Comparison of ENCODE assay signal across 10 cellular contexts in the genomic region with DNA sequence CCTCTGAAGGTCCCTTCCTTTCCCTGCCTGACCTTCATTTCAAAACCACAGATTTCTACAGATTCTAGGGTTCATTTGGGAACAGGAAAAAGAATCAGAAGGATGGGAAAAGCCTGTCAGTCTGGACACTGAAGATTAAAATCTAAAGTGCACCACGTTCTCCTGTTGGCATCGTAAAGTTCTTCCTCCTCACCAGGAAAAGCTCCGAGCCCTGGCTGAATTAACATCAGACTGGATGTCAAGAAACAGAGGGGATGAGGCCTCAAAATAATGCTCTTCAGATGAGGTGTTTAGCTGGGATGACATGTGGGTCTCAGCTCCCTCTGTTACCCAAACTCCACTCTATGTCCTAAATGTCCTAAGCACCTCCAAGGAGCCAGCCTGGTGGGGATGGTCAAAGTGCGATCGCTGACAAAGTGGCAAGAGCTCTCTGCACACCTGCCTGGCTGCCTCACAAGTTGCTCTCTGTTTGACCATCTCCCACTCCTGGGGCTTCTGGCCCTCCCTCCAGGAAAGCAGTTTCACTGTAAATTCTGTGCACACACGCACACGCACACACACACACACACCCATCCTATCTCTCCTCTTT. TPM values are rescaled to one million over a fixed set of nuclear protein-coding genes. Genes with fewer than 3 reads are reported as not detected.
DNase-seq lines count a peak whose midpoint lies in the region; ATAC-seq, FAIRE-seq and TF ChIP-seq lines count a peak whose summit lies in the region.
"Had no signal": no experiment of that assay in that cellular context is flagged by ENCODE, and none has a peak within 500 bp of the region (broad histone marks: within the 10 kb centered on the region; RNA-seq: fewer than 3 reads in every experiment).

No MANE protein-coding gene starts in this region.

- no peak for TF ChIP-seq POLR2A in esophagus muscularis mucosa (IDR thresholded peaks at IDR 0.05; ENCODE audit: low read depth)

- H4K20me1 ChIP-seq in keratinocyte (ENCODE audit: control insufficient read depth, extremely low read depth, insufficient read depth, low read length): peaks cover 11% of the 10 kb centered on the region

- H3K9me1 ChIP-seq in keratinocyte (ENCODE audit: control insufficient read depth, extremely low read depth, insufficient read depth, low read length): no peaks in the 10 kb centered on the region

- CTCF ChIA-PET in activated naive CD4-positive, alpha-beta T cell treated with anti-CD3 and anti-CD28 coated beads for 36 hours (lab: Charles Lee): interaction anchor here (0.6 to 1.0 kb wide), 2 partner anchors 10 to 56 kb away, joined by 3 to 4 read pairs; no protein-coding TSS in a partner anchor

- intact Hi-C loops in activated naive CD4-positive, alpha-beta T cell treated with anti-CD3 and anti-CD28 coated beads for 36 hours (cut with micrococcal nuclease): loop anchor here (5.0 to 10.0 kb wide), 2 partner anchors 103 to 154 kb away; a partner anchor contains a TSS
- intact Hi-C loops in esophagus muscularis mucosa (cut with DNase I): loop anchor here (10.0 kb wide), 1 partner anchor 154 kb away; a partner anchor contains a TSS

- H3K36me3 ChIP-seq in keratinocyte (ENCODE audit: control insufficient read depth in 2 of 2, extremely low read depth in 1 of 2, insufficient read depth in 2 of 2, low read length in 2 of 2): peaks cover under 1 to 16% of the 10 kb centered on the region in 2 experiments
- H3K36me3 ChIP-seq in subcutaneous abdominal adipose tissue (ENCODE audit: control insufficient read depth in 5 of 5, insufficient read depth in 5 of 5, low read length in 5 of 5): peaks cover 0 to 16% (median 7%) of the 10 kb centered on the region in 5 donors
- H3K36me3 ChIP-seq in esophagus muscularis mucosa: peaks cover 0 to 25% (median 19%) of the 10 kb centered on the region in 4 donors

- H3K79me2 ChIP-seq in keratinocyte (ENCODE audit: control insufficient read depth, insufficient read depth, low read length): peaks cover 44% of the 10 kb centered on the region

- no peak for DNase-seq in activated naive CD4-positive, alpha-beta T cell treated with anti-CD3 and anti-CD28 coated beads for 36 hours
- DNase-seq in activated naive CD4-positive, alpha-beta T cell (lab: John Stamatoyannopoulos, UW): no peak
- DNase-seq in keratinocyte (ENCODE audit: low read depth, low spot score): no peak
- no peak for DNase-seq in esophagus muscularis mucosa (ENCODE audit: extremely low spot score)

- H3K36me3 Mint-ChIP-seq in activated naive CD4-positive, alpha-beta T cell treated with anti-CD3 and anti-CD28 coated beads for 36 hours (ENCODE audit: low read depth): peaks cover 1% of the 10 kb centered on the region
- H3K36me3 Mint-ChIP-seq in activated naive CD8-positive, alpha-beta T cell: no peaks in the 10 kb centered on the region

- no peak overlapping the region for H3K27ac ChIP-seq in keratinocyte (ENCODE audit: control insufficient read depth, insufficient read depth, low read length)
- H3K27ac ChIP-seq in subcutaneous abdominal adipose tissue (ENCODE audit: low read depth, low read length): no peak overlapping the region
- no peak overlapping the region for H3K27ac ChIP-seq in esophagus muscularis mucosa (replicated peaks in 1 of 4)

- H3K4me1 Mint-ChIP-seq in activated naive CD4-positive, alpha-beta T cell treated with anti-CD3 and anti-CD28 coated beads for 36 hours (ENCODE audit: low read depth): peaks cover 34% of the 10 kb centered on the region
- peaks cover 31% of the 10 kb centered on the region for H3K4me1 Mint-ChIP-seq in activated naive CD8-positive, alpha-beta T cell (ENCODE audit: low read depth)

- H3K27me3 ChIP-seq in keratinocyte (ENCODE audit: control insufficient read depth, extremely low read depth, insufficient read depth, low read length) (peaks cover 3% of the 10 kb centered on the region), subcutaneous abdominal adipose tissue (ENCODE audit: control insufficient read depth in 5 of 5, insufficient read depth in 4 of 5, low read length in 5 of 5) (no peaks in the 10 kb centered on the region), esophagus muscularis mucosa (no peaks in the 10 kb centered on the region)

- H3K27me3 Mint-ChIP-seq in activated naive CD4-positive, alpha-beta T cell treated with anti-CD3 and anti-CD28 coated beads for 36 hours (ENCODE audit: low read depth): no peaks in the 10 kb centered on the region
- H3K27me3 Mint-ChIP-seq in activated naive CD8-positive, alpha-beta T cell: no peaks in the 10 kb centered on the region

- ATAC-seq in GM18511 (IDR thresholded peaks at IDR 0.05; ENCODE audit: unreplicated experiment) (no peak), HG02642 (IDR thresholded peaks at IDR 0.05; ENCODE audit: poor library complexity, unreplicated experiment) (no peak)
- ATAC-seq: activated CD4-positive, CD25-positive, alpha-beta regulatory T cell treated with anti-CD3 and anti-CD28 coated beads, Interleukin-2, amount 50 U/mL, for 24 hours had no signal

- dilution Hi-C loops in keratinocyte (cut with MboI; ENCODE audit: extremely low pct_ligation_motif_present, low sequenced_read_pairs): no loop called here

- H2AFZ ChIP-seq in keratinocyte (ENCODE audit: control insufficient read depth, low read length): no peak overlapping the region

- no peak for TF ChIP-seq EP300 in esophagus muscularis mucosa (IDR thresholded peaks at IDR 0.05)

- no peak overlapping the region for H3K4me3 ChIP-seq in keratinocyte (ENCODE audit: control insufficient read depth in 2 of 3, extremely low read depth in 1 of 3, insufficient read depth in 2 of 3, low read depth in 1 of 3, low read length in 3 of 3)
- H3K4me3 ChIP-seq in subcutaneous abdominal adipose tissue (ENCODE audit: low read depth in 1 of 5, low read length in 5 of 5): peak overlapping the region in 4 of 5 donors; percentile 7 to 77 (median 68)
- peak overlapping the region in 2 of 4 donors; percentile 93 to 99 for H3K4me3 ChIP-seq in esophagus muscularis mucosa

- H3K9me3 ChIP-seq in keratinocyte (ENCODE audit: control insufficient read depth, low read depth, low read length): no peaks in the 10 kb centered on the region
- H3K9me3 ChIP-seq in subcutaneous abdominal adipose tissue (ENCODE audit: control insufficient read depth in 5 of 5, low read length in 5 of 5): no peaks in the 10 kb centered on the region
- no peaks in the 10 kb centered on the region for H3K9me3 ChIP-seq in esophagus muscularis mucosa

- H3K9ac ChIP-seq in keratinocyte (ENCODE audit: control insufficient read depth, extremely low read depth, insufficient read depth, low read length): no peak overlapping the region
- peak overlapping the region in 3 of 5 donors; percentile 20 to 92 (median 82) for H3K9ac ChIP-seq in subcutaneous abdominal adipose tissue (ENCODE audit: low read length in 5 of 5)

- peak overlapping the region; percentile 91 for H3K4me2 ChIP-seq in keratinocyte (ENCODE audit: control insufficient read depth, extremely low read depth, insufficient read depth, low read depth, low read length)

- TF ChIP-seq CTCF in keratinocyte (optimal IDR thresholded peaks at IDR 0.05 in 1 of 3, IDR thresholded peaks at IDR 0.05 in 1 of 3, conservative IDR thresholded peaks at IDR 0.05 in 1 of 3; ENCODE audit: extremely low read depth in 1 of 3, insufficient read depth in 2 of 3, low read length in 3 of 3) (no peak), esophagus muscularis mucosa (IDR thresholded peaks at IDR 0.05) (no peak)

- no peak for FAIRE-seq in keratinocyte (lab: Jason Lieb, UNC)
- FAIRE-seq: endometrium had no signal

- 84% methylated on average over 7 of the region's 7 CpGs for WGBS in esophagus muscularis mucosa

- H3K4me1 ChIP-seq in keratinocyte (ENCODE audit: control insufficient read depth, extremely low read depth, insufficient read depth, low read length) (peaks cover 20% of the 10 kb centered on the region), subcutaneous abdominal adipose tissue (ENCODE audit: control insufficient read depth in 5 of 5, insufficient read depth in 5 of 5, low read length in 5 of 5) (peaks cover 2 to 44% (median 29%) of the 10 kb centered on the region in 5 donors), esophagus muscularis mucosa (peaks cover 34 to 71% (median 57%) of the 10 kb centered on the region in 4 donors)

- no peak overlapping the region for H3K27ac Mint-ChIP-seq in activated naive CD4-positive, alpha-beta T cell treated with anti-CD3 and anti-CD28 coated beads for 36 hours
- H3K27ac Mint-ChIP-seq in activated naive CD8-positive, alpha-beta T cell: peak overlapping the region; percentile 70

- H3K9me3 Mint-ChIP-seq in activated naive CD4-positive, alpha-beta T cell treated with anti-CD3 and anti-CD28 coated beads for 36 hours: no peaks in the 10 kb centered on the region
- H3K9me3 Mint-ChIP-seq in activated naive CD8-positive, alpha-beta T cell (ENCODE audit: low read depth): no peaks in the 10 kb centered on the region

- H3K4me3 Mint-ChIP-seq in activated naive CD4-positive, alpha-beta T cell treated with anti-CD3 and anti-CD28 coated beads for 36 hours: peak overlapping the region; percentile 82
- peak overlapping the region; percentile 88 for H3K4me3 Mint-ChIP-seq in activated naive CD8-positive, alpha-beta T cell

RNA-seq across cellular contexts. Expression of a gene that starts 1.9 kb away (rescaled TPM):
- 10 to 100 TPM; 23.4 to 26.6 TPM for total RNA-seq in activated naive CD4-positive, alpha-beta T cell treated with anti-CD3 and anti-CD28 coated beads for 36 hours
- polyA plus RNA-seq in keratinocyte: 45.2 to 80.0 TPM (median 76.5 TPM) in 3 replicates
- polyA plus RNA-seq in keratinocyte (2011; ENCODE audit: low read depth): 94.0 TPM
- 71.2 and 85.2 TPM in 2 replicates for polyA plus RNA-seq in keratinocyte (2011; cell fraction: cytosol; rRNA removed)
- 77.1 and 79.8 TPM in 2 replicates for polyA plus RNA-seq in keratinocyte (2011; cell fraction: nucleus; rRNA removed)
- polyA plus RNA-seq in keratinocyte (2012; ENCODE audit: low replicate concordance): 39.7 and 78.7 TPM in 2 replicates
- 40.8 to 46.0 TPM (median 41.8 TPM) in 3 replicates for polyA minus RNA-seq in keratinocyte
- polyA minus RNA-seq in keratinocyte (2011; cell fraction: cytosol; rRNA and poly(A)+ RNA removed): 38.2 TPM
- 11.8 and 27.9 TPM in 2 replicates for polyA minus RNA-seq in keratinocyte (2011; cell fraction: nucleus; rRNA and poly(A)+ RNA removed)
- total RNA-seq in esophagus muscularis mucosa: 10 to 100 TPM; 36.5 to 54.9 (median 47.8) TPM

RNA-seq across cellular contexts. Expression of a gene that starts 44.3 kb away (rescaled TPM):
- total RNA-seq in activated naive CD4-positive, alpha-beta T cell treated with anti-CD3 and anti-CD28 coated beads for 36 hours: 10 to 100 TPM; 17.1 to 18.2 TPM
- polyA plus RNA-seq in keratinocyte: 19.9 to 28.0 TPM (median 23.0 TPM) in 3 replicates
- polyA plus RNA-seq in keratinocyte (2011; ENCODE audit: low read depth): 14.3 TPM
- 22.1 and 29.6 TPM in 2 replicates for polyA plus RNA-seq in keratinocyte (2011; cell fraction: cytosol; rRNA removed)
- polyA plus RNA-seq in keratinocyte (2011; cell fraction: nucleus; rRNA removed): 24.1 and 25.9 TPM in 2 replicates
- polyA plus RNA-seq in keratinocyte (2012; ENCODE audit: low replicate concordance): 16.0 and 33.2 TPM in 2 replicates
- polyA minus RNA-seq in keratinocyte: 28.6 to 53.5 TPM (median 41.6 TPM) in 3 replicates
- 35.7 TPM for polyA minus RNA-seq in keratinocyte (2011; cell fraction: cytosol; rRNA and poly(A)+ RNA removed)
- polyA minus RNA-seq in keratinocyte (2011; cell fraction: nucleus; rRNA and poly(A)+ RNA removed): 24.8 and 28.7 TPM in 2 replicates
- total RNA-seq in esophagus muscularis mucosa: 10 to 100 TPM; 62.0 to 89.3 (median 76.1) TPM

Comparison
In these comparisons a context has a peak if more than half of its experiments do, and no peak if none do; other contexts are left out.
1. H3K4me3 ChIP-seq: peak in subcutaneous abdominal adipose tissue (4 of 5); none in keratinocyte (0 of 3).